Comparison of ENCODE assay signal across 2 cellular contexts in the genomic region with DNA sequence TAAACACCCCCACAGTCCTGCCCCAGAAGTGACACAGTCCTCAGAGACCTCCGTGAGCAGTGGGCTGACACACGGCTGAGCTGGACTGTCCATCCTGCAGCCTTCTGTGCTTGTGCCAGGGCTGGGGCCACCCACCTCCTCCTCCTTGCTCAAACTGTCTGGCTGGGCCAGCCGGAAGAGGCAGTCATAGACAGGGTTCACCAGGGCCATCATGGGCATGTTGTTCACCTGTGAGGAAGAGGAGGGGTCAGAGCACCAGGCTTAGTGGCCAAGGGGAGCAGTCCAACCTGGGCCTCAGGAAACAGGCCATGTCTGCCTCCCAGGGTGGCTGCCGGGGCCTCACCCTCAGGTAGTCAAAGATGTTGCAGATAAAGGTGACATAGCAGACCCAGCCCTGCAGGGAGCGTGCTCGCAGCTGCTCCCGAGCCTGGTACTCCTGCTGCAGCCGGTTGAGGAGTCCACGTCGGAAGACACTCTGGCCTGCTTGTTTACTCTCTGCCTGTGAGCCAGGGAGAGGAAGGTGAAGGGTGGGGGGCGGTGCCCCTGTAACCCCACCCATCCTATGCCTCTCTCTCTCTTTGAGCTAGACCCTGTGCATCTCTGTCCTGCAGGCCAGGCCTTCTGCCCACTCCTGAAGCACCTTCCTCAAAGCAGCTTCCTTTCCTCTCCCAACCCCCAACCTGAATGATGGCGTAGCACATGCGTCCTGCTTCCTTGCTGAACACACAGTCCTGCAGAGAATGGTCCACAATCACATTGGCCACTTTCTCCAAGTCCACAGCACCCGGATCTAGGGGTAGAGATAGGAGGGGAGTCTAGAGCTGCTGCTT.
A peak's percentile ranks its signal among the peaks of the same experiment; 100 is the strongest.
TF ChIP-seq lines count a peak whose summit lies in the region.

No MANE protein-coding gene starts in this region.

TF ChIP-seq in HepG2, 621 proteins besides CTCF, POLR2A, EP300 and RAD21 (continues in another document):
- peak; percentile 43; the same call in 1 of the 2 replicates for TF ChIP-seq ZNF276 (CRISPR knock-in tag; IDR thresholded peaks at IDR 0.05; ENCODE audit: low read depth)
- no peak for TF ChIP-seq ISL2 (CRISPR knock-in tag; IDR thresholded peaks at IDR 0.05)
- no peak; the same call in 1 of the 2 replicates for TF ChIP-seq ZFP90 (CRISPR knock-in tag; IDR thresholded peaks at IDR 0.05; ENCODE audit: borderline replicate concordance)
- peak; percentile 84 for TF ChIP-seq ZNF609 (CRISPR knock-in tag; IDR thresholded peaks at IDR 0.05; ENCODE audit: borderline replicate concordance)
- TF ChIP-seq ZNF788 (CRISPR knock-in tag; IDR thresholded peaks at IDR 0.05; ENCODE audit: borderline replicate concordance): peak; percentile 63; the same call in 1 of the 2 replicates
- no peak; the same call in 1 of the 2 replicates for TF ChIP-seq ZBTB26 (CRISPR knock-in tag; IDR thresholded peaks at IDR 0.05; ENCODE audit: borderline replicate concordance)
- peak; percentile 51 for TF ChIP-seq FOSL2 (CRISPR knock-in tag; IDR thresholded peaks at IDR 0.05)
- peak; percentile 75 for TF ChIP-seq PHF5A (CRISPR knock-in tag; IDR thresholded peaks at IDR 0.05; ENCODE audit: low read depth, unreplicated experiment)
- TF ChIP-seq NFIC (IDR thresholded peaks at IDR 0.05; ENCODE audit: low read length): no peak; the same call in 1 of the 2 replicates
- peak; percentile 98 for TF ChIP-seq FOXA3 (CRISPR knock-in tag; IDR thresholded peaks at IDR 0.05)
- no peak for TF ChIP-seq JUNB (CRISPR knock-in tag; IDR thresholded peaks at IDR 0.05; ENCODE audit: borderline replicate concordance)
- peak; percentile 63; the same call in 1 of the 2 replicates for TF ChIP-seq ZBTB25 (CRISPR knock-in tag; IDR thresholded peaks at IDR 0.05)
- no peak for TF ChIP-seq BRD4 (CRISPR knock-in tag; IDR thresholded peaks at IDR 0.05)
- TF ChIP-seq ZKSCAN1 (IDR thresholded peaks at IDR 0.05; ENCODE audit: low read length): no peak
- TF ChIP-seq TAF15 (IDR thresholded peaks at IDR 0.05; ENCODE audit: low read depth, low read length, poor library complexity, severe bottlenecking): no peak

TF ChIP-seq in endothelial cell of umbilical vein, 7 proteins besides CTCF, POLR2A, EP300 and RAD21:
- no peak for TF ChIP-seq FOS (IDR thresholded peaks at IDR 0.05; ENCODE audit: borderline replicate concordance, insufficient read depth, low read length)
- no peak for TF ChIP-seq EZH2 (IDR thresholded peaks at IDR 0.05; ENCODE audit: borderline replicate concordance, low read depth, low read length, severe bottlenecking)
- no peak for TF ChIP-seq MYC (IDR thresholded peaks at IDR 0.05; ENCODE audit: low read depth, low read length)
- TF ChIP-seq MAX (IDR thresholded peaks at IDR 0.05; ENCODE audit: insufficient read depth, insufficient read length): no peak
- TF ChIP-seq POLR2AphosphoS5 (IDR thresholded peaks at IDR 0.05; ENCODE audit: insufficient read depth, low read depth, low read length): no peak
- TF ChIP-seq JUN (IDR thresholded peaks at IDR 0.05; ENCODE audit: borderline replicate concordance, insufficient read depth, insufficient read length, low read depth): no peak
- TF ChIP-seq GATA2 (IDR thresholded peaks at IDR 0.05; ENCODE audit: insufficient read depth, insufficient read length, low read depth, low read length): no peak
TF ChIP-seq in endothelial cell of umbilical vein: peak in this region for 0.
